In the genomic region with DNA sequence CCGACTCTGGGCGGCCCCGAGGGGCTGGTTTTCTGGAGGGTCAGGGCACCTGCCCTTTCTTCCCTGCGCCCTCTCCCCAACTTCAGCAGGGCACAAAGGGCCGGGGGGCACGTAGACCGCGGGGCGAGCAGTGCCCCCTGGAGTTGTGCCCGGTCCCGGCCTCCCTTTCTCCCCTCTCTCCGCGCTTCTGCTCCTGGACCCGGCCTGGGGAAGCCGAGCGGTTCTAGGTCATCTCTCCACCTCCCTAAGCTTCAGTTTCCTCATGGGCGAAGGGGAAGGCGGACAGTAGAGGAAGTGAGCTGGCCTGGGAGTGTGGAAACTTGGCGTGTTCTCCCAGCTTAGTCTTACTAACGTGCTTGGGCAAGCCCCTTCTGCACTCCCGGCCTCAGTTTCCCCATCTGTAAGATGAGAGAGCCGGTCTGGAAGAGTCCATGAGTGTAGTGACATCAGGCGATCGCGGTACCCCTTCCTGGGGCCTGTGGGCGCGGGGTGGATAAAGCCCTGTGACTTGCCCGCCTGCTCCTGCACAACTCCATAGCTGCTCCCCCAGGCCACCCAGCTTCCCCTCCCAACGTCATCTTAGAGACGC, we compare ENCODE assay signal across 8 cellular contexts.
DNase-seq lines count a peak whose midpoint lies in the region; TF ChIP-seq lines count a peak whose summit lies in the region.

No MANE protein-coding gene starts in this region.

- peaks cover 66% of the 10 kb centered on the region for H3K27me3 Mint-ChIP-seq in Calu3 (ENCODE audit: unreplicated experiment)

- peaks cover 24% of the 10 kb centered on the region for H3K4me1 Mint-ChIP-seq in Calu3 (ENCODE audit: low read depth, unreplicated experiment)

- no peak overlapping the region for H3K27ac ChIP-seq in SK-N-SH (ENCODE audit: low read depth in 2 of 2, low read length in 1 of 2)
- peak overlapping the region in 1 of 2 donors; percentile 57 for H3K27ac ChIP-seq in prostate gland

- no peak for TF ChIP-seq RAD21 in SK-N-SH (IDR thresholded peaks at IDR 0.05; ENCODE audit: low read length)

- TF ChIP-seq POLR2A in prostate gland (IDR thresholded peaks at IDR 0.05) = no peak

- DNase-seq in Calu3 = peak; percentile 19
- no peak for DNase-seq in SK-N-SH
- no peak for DNase-seq in fibroblast of the aortic adventitia (ENCODE audit: low read depth)
- peak; percentile 8 for DNase-seq in prostate gland (ENCODE audit: low spot score)
- DNase-seq in NCI-H524 (lab: John Stamatoyannopoulos, UW) = no peak
- DNase-seq in stimulated activated CD8-positive, alpha-beta memory T cell treated with anti-CD3 and anti-CD28 coated beads, Interleukin-4, amount 100 ng/mL, for 48 hours = no peak
- DNase-seq in mesenteric fat pad (ENCODE audit: low spot score) = no peak
- DNase-seq in stimulated activated CD4-positive, alpha-beta T cell treated with anti-CD3 and anti-CD28 coated beads, Interleukin-4, amount 100 ng/mL, for 24 hours = no peak

- no peaks in the 10 kb centered on the region for H4K20me1 ChIP-seq in SK-N-SH (ENCODE audit: insufficient read depth)

- intact Hi-C loops in Calu3 (cut with micrococcal nuclease; ENCODE audit: unreplicated experiment) = no loop called here
- intact Hi-C loops in prostate gland (cut with DNase I) = loop anchor here (5.0 kb wide), 1 partner anchor 246 kb away; no protein-coding TSS in a partner anchor

- no peaks in the 10 kb centered on the region for H3F3A ChIP-seq in SK-N-SH (replicated peaks; ENCODE audit: insufficient read depth)

- H3K9me3 ChIP-seq in SK-N-SH = no peaks in the 10 kb centered on the region
- no peaks in the 10 kb centered on the region for H3K9me3 ChIP-seq in prostate gland

- H3K79me2 ChIP-seq in SK-N-SH (ENCODE audit: insufficient read depth) = no peaks in the 10 kb centered on the region

- H3K27me3 ChIP-seq in SK-N-SH (ENCODE audit: insufficient read depth) (peaks cover 54% of the 10 kb centered on the region; the same call in 1 of the 2 replicates), prostate gland (replicated peaks; ENCODE audit: insufficient read depth) (no peaks in the 10 kb centered on the region)

- H3K9me3 Mint-ChIP-seq in Calu3 (ENCODE audit: low read depth, unreplicated experiment) = no peaks in the 10 kb centered on the region

- H3K9me2 ChIP-seq in SK-N-SH = no peaks in the 10 kb centered on the region

- POLR2A ChIA-PET in SK-N-SH (lab: Yijun Ruan, JAX) = no interaction called here

- H3K9ac ChIP-seq in SK-N-SH = no peak overlapping the region; the same call in 1 of the 2 replicates

- H3K4me2 ChIP-seq in SK-N-SH = peak overlapping the region; percentile 59

- peak overlapping the region; percentile 68 for H3K4me3 Mint-ChIP-seq in Calu3 (ENCODE audit: low read depth, unreplicated experiment)

- H3K36me3 ChIP-seq in SK-N-SH (replicated peaks in 1 of 2; ENCODE audit: control insufficient read depth in 1 of 2, insufficient read depth in 2 of 2, low read length in 1 of 2) = no peaks in the 10 kb centered on the region
- no peaks in the 10 kb centered on the region for H3K36me3 ChIP-seq in prostate gland

- H3K27ac Mint-ChIP-seq in Calu3 (ENCODE audit: unreplicated experiment) = peak overlapping the region; percentile 95

- peaks cover 15% of the 10 kb centered on the region for H3K36me3 Mint-ChIP-seq in Calu3 (ENCODE audit: insufficient read depth, unreplicated experiment)

- WGBS in SK-N-SH (ENCODE audit: low lambda C conversion rate) = 33% methylated on average over 14 of the region's 30 CpGs
- 51% methylated on average over 30 of the region's 30 CpGs for WGBS in prostate gland

- CTCF ChIA-PET in Calu3 (lab: Charles Lee) = interaction anchor here (0.5 to 3.6 kb wide), 6 partner anchors 22 to 245 kb away, joined by 3 to 24 read pairs (median 3); no protein-coding TSS in a partner anchor
- CTCF ChIA-PET in SK-N-SH (lab: Yijun Ruan, JAX) = interaction anchor here (1.2 kb wide), 1 partner anchor 146 kb away, joined by 6 read pairs; no protein-coding TSS in a partner anchor

- no peak for TF ChIP-seq EP300 in SK-N-SH (IDR thresholded peaks at IDR 0.05; ENCODE audit: borderline replicate concordance in 1 of 2, low read depth in 1 of 2, low read length in 1 of 2)

- no peaks in the 10 kb centered on the region for H3K4me1 ChIP-seq in SK-N-SH (ENCODE audit: control insufficient read depth in 1 of 2, insufficient read depth in 2 of 2, low read depth in 1 of 2, low read length in 1 of 2)
- no peaks in the 10 kb centered on the region for H3K4me1 ChIP-seq in prostate gland (replicated peaks)

- H3K4me3 ChIP-seq in SK-N-SH (ENCODE audit: low read depth in 2 of 2, low read length in 1 of 2) (peak overlapping the region in 1 of 2 experiments; percentile 47; a peak in 1 of 4 replicates), fibroblast of the aortic adventitia (ENCODE audit: low read depth, low read length) (peak overlapping the region; percentile 35), prostate gland (peak overlapping the region; percentile 34 to 41)

- 0 out of 2 replicates have a peak overlapping the region, but pooled peaks have one; percentile 49 for H2AFZ ChIP-seq in SK-N-SH (ENCODE audit: low read depth)

- no TSS peak for BruUV-seq in Calu3 (replicated peaks; lab: Mats Ljungman, UMichigan)

- TF ChIP-seq CTCF in Calu3 (IDR thresholded peaks at IDR 0.05; ENCODE audit: unreplicated experiment) (no peak), SK-N-SH (IDR thresholded peaks at IDR 0.05) (no peak), fibroblast of the aortic adventitia (IDR thresholded peaks at IDR 0.05; ENCODE audit: insufficient read depth, low read length) (no peak), prostate gland (IDR thresholded peaks at IDR 0.05) (no peak)

TF ChIP-seq in SK-N-SH, 30 proteins besides CTCF, POLR2A, EP300 and RAD21 (continues in another document):
- TF ChIP-seq, protein P1, sequence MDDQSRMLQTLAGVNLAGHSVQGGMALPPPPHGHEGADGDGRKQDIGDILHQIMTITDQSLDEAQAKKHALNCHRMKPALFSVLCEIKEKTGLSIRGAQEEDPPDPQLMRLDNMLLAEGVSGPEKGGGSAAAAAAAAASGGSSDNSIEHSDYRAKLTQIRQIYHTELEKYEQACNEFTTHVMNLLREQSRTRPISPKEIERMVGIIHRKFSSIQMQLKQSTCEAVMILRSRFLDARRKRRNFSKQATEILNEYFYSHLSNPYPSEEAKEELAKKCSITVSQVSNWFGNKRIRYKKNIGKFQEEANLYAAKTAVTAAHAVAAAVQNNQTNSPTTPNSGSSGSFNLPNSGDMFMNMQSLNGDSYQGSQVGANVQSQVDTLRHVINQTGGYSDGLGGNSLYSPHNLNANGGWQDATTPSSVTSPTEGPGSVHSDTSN (IDR thresholded peaks at IDR 0.05) = no peak
- TF ChIP-seq MEF2A (IDR thresholded peaks at IDR 0.05; ENCODE audit: borderline replicate concordance, low read depth) = no peak
- TF ChIP-seq, protein P2, sequence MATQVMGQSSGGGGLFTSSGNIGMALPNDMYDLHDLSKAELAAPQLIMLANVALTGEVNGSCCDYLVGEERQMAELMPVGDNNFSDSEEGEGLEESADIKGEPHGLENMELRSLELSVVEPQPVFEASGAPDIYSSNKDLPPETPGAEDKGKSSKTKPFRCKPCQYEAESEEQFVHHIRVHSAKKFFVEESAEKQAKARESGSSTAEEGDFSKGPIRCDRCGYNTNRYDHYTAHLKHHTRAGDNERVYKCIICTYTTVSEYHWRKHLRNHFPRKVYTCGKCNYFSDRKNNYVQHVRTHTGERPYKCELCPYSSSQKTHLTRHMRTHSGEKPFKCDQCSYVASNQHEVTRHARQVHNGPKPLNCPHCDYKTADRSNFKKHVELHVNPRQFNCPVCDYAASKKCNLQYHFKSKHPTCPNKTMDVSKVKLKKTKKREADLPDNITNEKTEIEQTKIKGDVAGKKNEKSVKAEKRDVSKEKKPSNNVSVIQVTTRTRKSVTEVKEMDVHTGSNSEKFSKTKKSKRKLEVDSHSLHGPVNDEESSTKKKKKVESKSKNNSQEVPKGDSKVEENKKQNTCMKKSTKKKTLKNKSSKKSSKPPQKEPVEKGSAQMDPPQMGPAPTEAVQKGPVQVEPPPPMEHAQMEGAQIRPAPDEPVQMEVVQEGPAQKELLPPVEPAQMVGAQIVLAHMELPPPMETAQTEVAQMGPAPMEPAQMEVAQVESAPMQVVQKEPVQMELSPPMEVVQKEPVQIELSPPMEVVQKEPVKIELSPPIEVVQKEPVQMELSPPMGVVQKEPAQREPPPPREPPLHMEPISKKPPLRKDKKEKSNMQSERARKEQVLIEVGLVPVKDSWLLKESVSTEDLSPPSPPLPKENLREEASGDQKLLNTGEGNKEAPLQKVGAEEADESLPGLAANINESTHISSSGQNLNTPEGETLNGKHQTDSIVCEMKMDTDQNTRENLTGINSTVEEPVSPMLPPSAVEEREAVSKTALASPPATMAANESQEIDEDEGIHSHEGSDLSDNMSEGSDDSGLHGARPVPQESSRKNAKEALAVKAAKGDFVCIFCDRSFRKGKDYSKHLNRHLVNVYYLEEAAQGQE (IDR thresholded peaks at IDR 0.05; ENCODE audit: low read depth, low read length) = no peak
- TF ChIP-seq YY1 (IDR thresholded peaks at IDR 0.05; ENCODE audit: low read depth) = no peak
- no peak for TF ChIP-seq ELF1 (IDR thresholded peaks at IDR 0.05)
- TF ChIP-seq GATA2 (CRISPR knock-in tag; IDR thresholded peaks at IDR 0.05) = no peak
- TF ChIP-seq, protein P3, sequence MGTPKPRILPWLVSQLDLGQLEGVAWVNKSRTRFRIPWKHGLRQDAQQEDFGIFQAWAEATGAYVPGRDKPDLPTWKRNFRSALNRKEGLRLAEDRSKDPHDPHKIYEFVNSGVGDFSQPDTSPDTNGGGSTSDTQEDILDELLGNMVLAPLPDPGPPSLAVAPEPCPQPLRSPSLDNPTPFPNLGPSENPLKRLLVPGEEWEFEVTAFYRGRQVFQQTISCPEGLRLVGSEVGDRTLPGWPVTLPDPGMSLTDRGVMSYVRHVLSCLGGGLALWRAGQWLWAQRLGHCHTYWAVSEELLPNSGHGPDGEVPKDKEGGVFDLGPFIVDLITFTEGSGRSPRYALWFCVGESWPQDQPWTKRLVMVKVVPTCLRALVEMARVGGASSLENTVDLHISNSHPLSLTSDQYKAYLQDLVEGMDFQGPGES (IDR thresholded peaks at IDR 0.05; ENCODE audit: low read depth, low read length) = no peak
- no peak for TF ChIP-seq NRF1 (IDR thresholded peaks at IDR 0.05; ENCODE audit: low read depth, low read length)
- TF ChIP-seq TEAD4 (IDR thresholded peaks at IDR 0.05; ENCODE audit: borderline replicate concordance, insufficient read depth) = no peak
- no peak for TF ChIP-seq RXRA (IDR thresholded peaks at IDR 0.05; ENCODE audit: borderline replicate concordance, low read depth)
- TF ChIP-seq RFX5 (IDR thresholded peaks at IDR 0.05; ENCODE audit: low read length) = no peak
- TF ChIP-seq JUND (IDR thresholded peaks at IDR 0.05) = no peak
- TF ChIP-seq NFIC (IDR thresholded peaks at IDR 0.05; ENCODE audit: borderline replicate concordance) = no peak

Comparison
In these comparisons a context has a peak if more than half of its experiments do, and no peak if none do; other contexts are left out.
1. DNase-seq: peak in Calu3 (single experiment) and prostate gland (single experiment); none in SK-N-SH (single experiment), fibroblast of the aortic adventitia (single experiment), NCI-H524 (0 of 2), stimulated activated CD8-positive, alpha-beta memory T cell treated with anti-CD3 and anti-CD28 coated beads, Interleukin-4, amount 100 ng/mL, for 48 hours (single experiment), mesenteric fat pad (single experiment) and stimulated activated CD4-positive, alpha-beta T cell treated with anti-CD3 and anti-CD28 coated beads, Interleukin-4, amount 100 ng/mL, for 24 hours (single experiment).